ENCODE assay signal across 8 cellular contexts in genomic region chr2:217622205-217622621, GRCh38.
DNase-seq lines count a peak whose midpoint lies in the region; ATAC-seq and TF ChIP-seq lines count a peak whose summit lies in the region.

No MANE protein-coding gene starts in this region.

- peaks cover 11 to 22% of the 10 kb centered on the region in 2 donors for H3K4me1 ChIP-seq in neuronal stem cell (ENCODE audit: control insufficient read depth in 2 of 2, insufficient read depth in 1 of 2, low read depth in 1 of 2, low read length in 2 of 2)

- H4K8ac ChIP-seq in neuronal stem cell (ENCODE audit: low read depth, low read length) = no peak overlapping the region

- DNase-seq in DMS153 (lab: John Stamatoyannopoulos, UW) = peak; percentile 70
- DNase-seq in NCI-H748 (lab: John Stamatoyannopoulos, UW; ENCODE audit: unreplicated experiment) = peak; percentile 82
- peak; percentile 98 for DNase-seq in fibroblast of villous mesenchyme (ENCODE audit: low read depth)
- DNase-seq in neuronal stem cell (ENCODE audit: low spot score) = peak; percentile 65
- no peak for DNase-seq in SIG-M5 (lab: John Stamatoyannopoulos, UW)
- no peak for DNase-seq in stimulated activated naive CD4-positive, alpha-beta T cell treated with Interleukin-2 at 50 U/mL for 16 hours (lab: John Stamatoyannopoulos, UW)
- DNase-seq in dermis blood vessel endothelial cell = no peak

- TF ChIP-seq CTCF in fibroblast of villous mesenchyme (IDR thresholded peaks at IDR 0.05; ENCODE audit: insufficient read depth, low read depth, low read length) = no peak

- H2BK12ac ChIP-seq in neuronal stem cell (ENCODE audit: low read length) = no peak overlapping the region

- peak overlapping the region; percentile 60 for H3K18ac ChIP-seq in neuronal stem cell (ENCODE audit: low read length)

- no peaks in the 10 kb centered on the region for H3K27me3 ChIP-seq in neuronal stem cell (ENCODE audit: control insufficient read depth in 3 of 3, insufficient read depth in 3 of 3, low read depth in 1 of 3, low read length in 3 of 3)

- no peak overlapping the region for H2BK15ac ChIP-seq in neuronal stem cell (ENCODE audit: low read length)

- no peak overlapping the region for H3K4me3 ChIP-seq in fibroblast of villous mesenchyme (ENCODE audit: low read depth, low read length)
- no peak overlapping the region for H3K4me3 ChIP-seq in neuronal stem cell (ENCODE audit: low read length in 2 of 2)

- H2AFZ ChIP-seq in neuronal stem cell (ENCODE audit: low read length) = peak overlapping the region; percentile 14

- ATAC-seq in GM21447 (IDR thresholded peaks at IDR 0.05; ENCODE audit: unreplicated experiment) = no peak

- H3K9me3 ChIP-seq in neuronal stem cell (replicated peaks in 1 of 2; ENCODE audit: control insufficient read depth in 2 of 2, insufficient read depth in 1 of 2, low read depth in 1 of 2, low read length in 2 of 2) = no peaks in the 10 kb centered on the region

- H2AK5ac ChIP-seq in neuronal stem cell (ENCODE audit: low read depth, low read length) = no peak overlapping the region

- H3K14ac ChIP-seq in neuronal stem cell (ENCODE audit: low read length) = no peak overlapping the region

- H3K36me3 ChIP-seq in neuronal stem cell (replicated peaks in 1 of 2; ENCODE audit: control insufficient read depth in 2 of 2, insufficient read depth in 2 of 2, low read length in 2 of 2) = no peaks in the 10 kb centered on the region

- H3K9ac ChIP-seq in neuronal stem cell (ENCODE audit: low read depth, low read length, poor library complexity) = no peak overlapping the region

- H3K79me1 ChIP-seq in neuronal stem cell (ENCODE audit: low read depth, low read length) = no peaks in the 10 kb centered on the region

- no peak overlapping the region for H2BK120ac ChIP-seq in neuronal stem cell (ENCODE audit: low read depth, low read length)

- H3K4ac ChIP-seq in neuronal stem cell (ENCODE audit: low read length) = no peak overlapping the region

- WGBS in neuronal stem cell (ENCODE audit: extremely low coverage in 2 of 2, insufficient read length in 2 of 2, insufficient replicate concordance in 1 of 2), 2 donors = no CpG with 5 or more reads among the region's 5 CpGs

- no peak overlapping the region for H2BK5ac ChIP-seq in neuronal stem cell (ENCODE audit: low read length)

- H3K27ac ChIP-seq in neuronal stem cell (replicated peaks; ENCODE audit: low read length) = peak overlapping the region; percentile 57

- H3K23ac ChIP-seq in neuronal stem cell (ENCODE audit: low read depth, low read length, poor library complexity) = no peak overlapping the region

- peak overlapping the region; percentile 48 for H3K4me2 ChIP-seq in neuronal stem cell (ENCODE audit: insufficient read depth, low read length, poor library complexity, severe bottlenecking)

- no peak overlapping the region for H4K91ac ChIP-seq in neuronal stem cell (ENCODE audit: low read depth, low read length, poor library complexity)

Comparison
In these comparisons a context has a peak if more than half of its experiments do, and no peak if none do; other contexts are left out.
1. DNase-seq: peak in DMS153 (single experiment), NCI-H748 (single experiment), fibroblast of villous mesenchyme (single experiment) and neuronal stem cell (single experiment); none in SIG-M5 (single experiment), stimulated activated naive CD4-positive, alpha-beta T cell treated with Interleukin-2 at 50 U/mL for 16 hours (single experiment) and dermis blood vessel endothelial cell (single experiment).